Comparison of ENCODE assay signal across 19 cellular contexts in the genomic region with DNA sequence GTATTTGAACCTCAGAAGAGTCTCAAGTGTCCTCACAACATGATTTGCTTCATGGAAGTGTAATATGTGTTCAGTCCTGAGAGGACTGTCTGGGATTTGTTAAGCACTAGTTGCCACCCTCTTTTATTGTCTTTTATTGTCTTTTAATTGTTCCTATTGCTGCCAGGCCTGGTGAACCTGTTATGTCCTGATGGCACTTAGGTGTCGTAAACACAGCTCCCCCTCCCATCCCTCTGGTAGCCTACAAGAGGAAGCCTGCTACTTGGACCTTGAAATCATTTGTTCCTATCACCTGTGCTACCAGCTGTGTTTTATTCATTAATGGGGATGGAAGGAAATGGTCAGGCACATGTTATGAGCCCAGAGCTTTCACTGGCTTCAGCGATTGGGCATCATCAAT. TPM values are rescaled to one million over a fixed set of nuclear protein-coding genes. Genes with fewer than 3 reads are reported as not detected.
DNase-seq lines count a peak whose midpoint lies in the region; ATAC-seq and TF ChIP-seq lines count a peak whose summit lies in the region.
"Had no signal": no experiment of that assay in that cellular context is flagged by ENCODE, and none has a peak within 500 bp of the region (broad histone marks: within the 10 kb centered on the region; RNA-seq: fewer than 3 reads in every experiment).

No MANE protein-coding gene starts in this region.

- BruUV-seq in Panc1 (replicated peaks; lab: Mats Ljungman, UMichigan) = no TSS peak

- no peaks in the 10 kb centered on the region for H3K27me3 ChIP-seq in CD4-positive, CD25-positive, alpha-beta regulatory T cell (ENCODE audit: control insufficient read depth, insufficient read depth, low read length)
- H3K27me3 ChIP-seq in Panc1 (ENCODE audit: control insufficient read depth, insufficient read depth, low read length) (no peaks in the 10 kb centered on the region), MM.1S (replicated peaks; ENCODE audit: insufficient read depth, low read length) (no peaks in the 10 kb centered on the region), right lobe of liver (no peaks in the 10 kb centered on the region)
- H3K27me3 ChIP-seq: MG63 had no signal

- no peak overlapping the region for H3K27ac ChIP-seq in CD4-positive, CD25-positive, alpha-beta regulatory T cell (ENCODE audit: insufficient read depth, low read length, poor library complexity, severe bottlenecking)
- H3K27ac ChIP-seq in Panc1 (ENCODE audit: low read length) = no peak overlapping the region
- H3K27ac ChIP-seq in MM.1S (ENCODE audit: low read length) = no peak overlapping the region
- no peak overlapping the region for H3K27ac ChIP-seq in right lobe of liver
- H3K27ac ChIP-seq: RWPE1 had no signal

- H3K4me3 ChIP-seq in CD4-positive, CD25-positive, alpha-beta regulatory T cell (ENCODE audit: low read depth, low read length) = no peak overlapping the region
- H3K4me3 ChIP-seq in Panc1 (ENCODE audit: low read depth in 2 of 2, low read length in 2 of 2) (no peak overlapping the region), mucosa of descending colon (no peak overlapping the region), MM.1S (ENCODE audit: low read length) (no peak overlapping the region), right lobe of liver (no peak overlapping the region)
- H3K4me3 ChIP-seq: MG63 had no signal

- no peak for DNase-seq in CD4-positive, CD25-positive, alpha-beta regulatory T cell
- DNase-seq in DMS79 (lab: John Stamatoyannopoulos, UW) (peak; percentile 75), Panc1 (ENCODE audit: low read depth, low spot score) (no peak), mucosa of descending colon (peak in 2 of 3 donors; percentile 31 to 79), MM.1S (no peak), right lobe of liver (no peak), epidermal melanocyte (ENCODE audit: insufficient read length, low spot score) (no peak)
- DNase-seq: C1 segment of cervical spinal cord, DND-41, H7, IMR-90, Karpas-422, MG63, NCI-H1092 treated with DMSO at 0.1 percent for 48 hours, NCI-H1694, NCI-H446, OCI-M1, T-helper 1 cell had no signal

- ATAC-seq in CD4-positive, CD25-positive, alpha-beta regulatory T cell (ENCODE audit: low read depth in 2 of 2) = no peak
- peak; percentile 26; the same call in 1 of the 2 replicates for ATAC-seq in Panc1
- ATAC-seq in mucosa of descending colon = peak; percentile 99
- no peak for ATAC-seq in right lobe of liver

- CTCF ChIA-PET in Panc1 (lab: Charles Lee) = no interaction called here

- H3K4me3 Mint-ChIP-seq in CD4-positive, CD25-positive, alpha-beta regulatory T cell = no peak overlapping the region

- peak overlapping the region in 2 of 3 donors; percentile 15 to 32 for H3K27ac Mint-ChIP-seq in CD4-positive, CD25-positive, alpha-beta regulatory T cell

- H3K79me2 ChIP-seq in MM.1S (ENCODE audit: low read length) = peaks cover 18% of the 10 kb centered on the region

- peaks cover 0 to 20% (median 6%) of the 10 kb centered on the region in 4 donors for H3K4me1 Mint-ChIP-seq in CD4-positive, CD25-positive, alpha-beta regulatory T cell

- TF ChIP-seq CTCF in Panc1 (IDR thresholded peaks at IDR 0.05) = no peak
- no peak for TF ChIP-seq CTCF in mucosa of descending colon (IDR thresholded peaks at IDR 0.05)
- no peak for TF ChIP-seq CTCF in MM.1S (IDR thresholded peaks at IDR 0.05; ENCODE audit: low read length)
- TF ChIP-seq CTCF in right lobe of liver (IDR thresholded peaks at IDR 0.05) = no peak

- no peaks in the 10 kb centered on the region for H3K36me3 ChIP-seq in CD4-positive, CD25-positive, alpha-beta regulatory T cell (ENCODE audit: control insufficient read depth, insufficient read depth, low read length)
- peaks cover 4% of the 10 kb centered on the region; the same call in 1 of the 2 replicates for H3K36me3 ChIP-seq in Panc1 (ENCODE audit: control insufficient read depth, insufficient read depth, low read length)
- no peaks in the 10 kb centered on the region for H3K36me3 ChIP-seq in mucosa of descending colon (ENCODE audit: low read depth)
- no peaks in the 10 kb centered on the region; the same call in 1 of the 2 replicates for H3K36me3 ChIP-seq in MM.1S (replicated peaks; ENCODE audit: insufficient read depth, low read length)
- no peaks in the 10 kb centered on the region for H3K36me3 ChIP-seq in right lobe of liver

- peaks cover 9% of the 10 kb centered on the region for H3K36me3 Mint-ChIP-seq in CD4-positive, CD25-positive, alpha-beta regulatory T cell

- H3K9me2 ChIP-seq in MM.1S (replicated peaks; ENCODE audit: insufficient read depth, low read length) = no peaks in the 10 kb centered on the region

- H3F3A ChIP-seq in MM.1S (ENCODE audit: insufficient read depth, low read length) = no peaks in the 10 kb centered on the region

- H2AFZ ChIP-seq in MM.1S (ENCODE audit: low read length) = no peak overlapping the region

- no peak overlapping the region for H3K9ac ChIP-seq in MM.1S (ENCODE audit: low read length)

- WGBS in right lobe of liver (ENCODE audit: insufficient coverage, low coverage, low lambda C conversion rate, missing lambda C conversion rate) = 94% methylated on average over 2 of the region's 2 CpGs

- intact Hi-C loops in Panc1 (cut with micrococcal nuclease; ENCODE audit: unreplicated experiment) (no loop called here), mucosa of descending colon (cut with DNase I, micrococcal nuclease) (no loop called here), right lobe of liver (cut with DNase I) (no loop called here)

- H3K27me3 Mint-ChIP-seq in CD4-positive, CD25-positive, alpha-beta regulatory T cell = no peaks in the 10 kb centered on the region

- POLR2A ChIA-PET in Panc1 (lab: Charles Lee) = no interaction called here

- in situ Hi-C loops in Panc1 (cut with HindIII; ENCODE audit: low pct_unique_long_range_greater_than_20kb, low sequenced_read_pairs) = no loop called here

- no peaks in the 10 kb centered on the region for H3K4me1 ChIP-seq in CD4-positive, CD25-positive, alpha-beta regulatory T cell (ENCODE audit: control insufficient read depth, insufficient read depth, low read length, poor library complexity, severe bottlenecking)
- H3K4me1 ChIP-seq in Panc1 (ENCODE audit: control insufficient read depth, insufficient read depth, low read length) = no peaks in the 10 kb centered on the region
- peaks cover 19% of the 10 kb centered on the region for H3K4me1 ChIP-seq in mucosa of descending colon (ENCODE audit: low read depth)
- no peaks in the 10 kb centered on the region for H3K4me1 ChIP-seq in MM.1S (ENCODE audit: low read length)
- H3K4me1 ChIP-seq in right lobe of liver = no peaks in the 10 kb centered on the region

- no peaks in the 10 kb centered on the region for H4K20me1 ChIP-seq in MM.1S (ENCODE audit: insufficient read depth, low read length)

- TF ChIP-seq POLR2A in right lobe of liver (IDR thresholded peaks at IDR 0.05) = no peak

- H3K9me3 ChIP-seq in CD4-positive, CD25-positive, alpha-beta regulatory T cell (ENCODE audit: control insufficient read depth in 2 of 2, low read length in 2 of 2) = no peaks in the 10 kb centered on the region
- H3K9me3 ChIP-seq in Panc1 (ENCODE audit: control insufficient read depth, insufficient read depth, low read depth, low read length) (no peaks in the 10 kb centered on the region), mucosa of descending colon (no peaks in the 10 kb centered on the region), MM.1S (replicated peaks; ENCODE audit: insufficient read depth, low read length) (no peaks in the 10 kb centered on the region), right lobe of liver (peaks cover 0 to 4% (median 0%) of the 10 kb centered on the region in 4 donors)

- H3K4me2 ChIP-seq in MM.1S (ENCODE audit: low read depth, low read length) = no peak overlapping the region

- H3K9me3 Mint-ChIP-seq in CD4-positive, CD25-positive, alpha-beta regulatory T cell = peaks cover 0 to 5% (median 0%) of the 10 kb centered on the region in 7 donors

RNA-seq across cellular contexts. Expression of gene CCNB2, which starts 19.3 kb away (rescaled TPM):
- 1.8 TPM for total RNA-seq in CD4-positive, CD25-positive, alpha-beta regulatory T cell
- polyA plus RNA-seq in CD4-positive, CD25-positive, alpha-beta regulatory T cell = 10 to 100 TPM in 2 of 4 donors, 1 to 10 TPM in 2; 5.0 to 15.9 (median 9.3) TPM
- 67.6 TPM for total RNA-seq in Panc1 (2021; ENCODE audit: unreplicated experiment)
- polyA plus RNA-seq in Panc1 (2012; ENCODE audit: insufficient read length) = 29.5 TPM
- 10 to 100 TPM in 1 of 3 donors, 1 to 10 TPM in 2; 3.0 to 29.3 (median 8.7) TPM for total RNA-seq in mucosa of descending colon
- total RNA-seq in right lobe of liver = 1 to 10 TPM in 3 of 6 experiments, under 1 TPM in 3; 0.13 to 2.5 (median 1.6) TPM

Comparison
In these comparisons a context has a peak if more than half of its experiments do, and no peak if none do; other contexts are left out.
1. ATAC-seq: peak in Panc1 (single experiment) and mucosa of descending colon (single experiment); none in CD4-positive, CD25-positive, alpha-beta regulatory T cell (0 of 2) and right lobe of liver (0 of 4).
2. DNase-seq: peak in DMS79 (single experiment) and mucosa of descending colon (2 of 3); none in CD4-positive, CD25-positive, alpha-beta regulatory T cell (0 of 3), Panc1 (single experiment), MM.1S (single experiment), right lobe of liver (0 of 3) and epidermal melanocyte (single experiment).